ENCODE assay signal across 17 cellular contexts in genomic region chrX:43809463-43809862, GRCh38.
DNase-seq lines count a peak whose midpoint lies in the region; TF ChIP-seq lines count a peak whose summit lies in the region.
"Had no signal": no experiment of that assay in that cellular context is flagged by ENCODE, and none has a peak within 500 bp of the region (broad histone marks: within the 10 kb centered on the region; RNA-seq: fewer than 3 reads in every experiment).

No MANE protein-coding gene starts in this region.

- DNase-seq in adipocyte (ENCODE audit: low read depth): peak; percentile 71
- DNase-seq in fibroblast of the aortic adventitia (ENCODE audit: low read depth): peak; percentile 56
- DNase-seq in skeletal muscle cell (ENCODE audit: low read depth): peak; percentile 4
- DNase-seq in chondrocyte (ENCODE audit: low spot score): no peak
- DNase-seq in amygdala (lab: John Stamatoyannopoulos, UW): no peak
- no peak for DNase-seq in NCI-H69 (lab: John Stamatoyannopoulos, UW)
- DNase-seq: activated naive CD4-positive, alpha-beta T cell; dermis blood vessel endothelial cell; KBM-7; NCI-H1048; NCI-H2081 treated with DMSO at 0.1 percent for 48 hours; NCI-H510A; stimulated activated naive CD4-positive, alpha-beta T cell had no signal

- H3K27ac ChIP-seq in BLaER1: no peak overlapping the region

- H3K4me2 ChIP-seq in BLaER1: 0 out of 2 replicates have a peak overlapping the region, but pooled peaks have one; percentile 3

- H3K36me3 Mint-ChIP-seq in chondrocyte (ENCODE audit: low read depth): no peaks in the 10 kb centered on the region
- H3K36me3 Mint-ChIP-seq: brain had no signal

- peaks cover 5% of the 10 kb centered on the region; the same call in 1 of the 2 replicates for H3K27me3 ChIP-seq in BLaER1
- no peaks in the 10 kb centered on the region for H3K27me3 ChIP-seq in adipocyte (replicated peaks; ENCODE audit: control insufficient read depth, insufficient read depth, low read length)

- TF ChIP-seq CTCF in fibroblast of the aortic adventitia (IDR thresholded peaks at IDR 0.05; ENCODE audit: insufficient read depth, low read length): no peak
- no peak for TF ChIP-seq CTCF in chondrocyte (IDR thresholded peaks at IDR 0.05)

- peaks cover 3% of the 10 kb centered on the region for H3K9me3 Mint-ChIP-seq in chondrocyte (ENCODE audit: low read depth)

- H3K9ac ChIP-seq in BLaER1 (no peak overlapping the region), adipocyte (ENCODE audit: low read length) (peak overlapping the region; percentile 78)

- no peaks in the 10 kb centered on the region for H3K9me3 ChIP-seq in BLaER1
- no peaks in the 10 kb centered on the region for H3K9me3 ChIP-seq in adipocyte (ENCODE audit: control insufficient read depth, low read length)

- H4K20me1 ChIP-seq in BLaER1: no peaks in the 10 kb centered on the region

- H3K27ac Mint-ChIP-seq in chondrocyte (ENCODE audit: unreplicated experiment): no peak overlapping the region
- H3K27ac Mint-ChIP-seq: B cell, brain had no signal

- H3K36me3 ChIP-seq in BLaER1: no peaks in the 10 kb centered on the region
- H3K36me3 ChIP-seq in adipocyte (ENCODE audit: control insufficient read depth, insufficient read depth, low read length, severe bottlenecking): no peaks in the 10 kb centered on the region

- no peak overlapping the region for H3K4me3 Mint-ChIP-seq in chondrocyte (ENCODE audit: unreplicated experiment)
- H3K4me3 Mint-ChIP-seq: B cell, brain, neural crest cell had no signal

- H3K4me1 ChIP-seq in BLaER1 (peaks cover 15% of the 10 kb centered on the region), adipocyte (ENCODE audit: control insufficient read depth, insufficient read depth, low read length) (peaks cover 56% of the 10 kb centered on the region)

- H3K4me3 ChIP-seq in BLaER1 (no peak overlapping the region), adipocyte (ENCODE audit: low read length) (peak overlapping the region; percentile 17), fibroblast of the aortic adventitia (ENCODE audit: low read depth, low read length) (no peak overlapping the region), skeletal muscle cell (ENCODE audit: low read depth, low read length) (no peak overlapping the region)

- H3K4me1 Mint-ChIP-seq in chondrocyte (ENCODE audit: low read depth): no peaks in the 10 kb centered on the region
- H3K4me1 Mint-ChIP-seq: B cell, brain, neural crest cell had no signal

- H3K27me3 Mint-ChIP-seq in chondrocyte (ENCODE audit: low read depth): peaks cover 1% of the 10 kb centered on the region

Comparison
In these comparisons a context has a peak if more than half of its experiments do, and no peak if none do; other contexts are left out.
1. DNase-seq: peak in adipocyte (single experiment), fibroblast of the aortic adventitia (single experiment) and skeletal muscle cell (single experiment); none in chondrocyte (single experiment), amygdala (0 of 56) and NCI-H69 (single experiment).